In the genomic region with DNA sequence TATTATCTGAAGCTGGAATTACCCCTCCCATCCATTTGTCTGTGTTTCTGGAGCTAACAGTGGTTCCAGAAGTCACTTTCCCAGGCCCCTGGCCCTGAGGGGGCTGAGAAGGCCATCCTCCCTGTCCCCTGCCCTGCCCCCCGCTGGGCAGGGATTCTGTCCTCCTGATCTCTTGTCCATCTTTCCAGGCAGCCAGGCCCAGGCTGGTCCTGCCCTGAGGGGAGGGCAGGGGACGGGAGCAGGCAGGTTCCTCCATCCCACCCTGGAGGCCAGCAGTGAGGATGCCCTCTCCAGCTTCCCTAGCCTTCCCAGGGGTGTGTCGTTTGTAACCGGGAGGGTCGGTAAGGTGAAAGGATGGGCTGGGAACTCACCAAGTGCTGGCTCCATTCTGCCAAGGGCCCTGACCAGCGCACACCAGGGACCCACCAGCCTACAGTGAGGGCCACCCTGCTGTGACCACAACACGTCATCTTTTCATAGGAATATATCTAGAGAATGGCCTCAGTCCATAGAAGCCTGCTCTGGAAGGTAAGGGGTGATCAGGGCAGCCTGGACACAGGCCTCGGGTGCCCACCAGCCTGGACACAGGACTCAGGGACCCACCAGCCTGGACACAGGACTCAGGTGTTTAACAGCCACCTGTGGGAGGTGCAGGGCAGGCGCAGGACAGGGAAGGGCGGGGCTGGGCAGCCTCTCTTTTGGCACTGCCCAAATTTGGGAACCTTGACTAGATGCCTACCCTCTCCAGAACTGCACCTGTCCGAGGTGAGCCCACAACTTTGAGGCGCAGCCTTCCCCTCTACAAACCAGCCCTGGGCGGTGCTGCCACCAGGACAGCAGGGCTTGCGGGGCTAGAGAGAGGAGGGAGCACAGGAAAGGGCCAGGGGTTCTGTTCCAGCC, we compare ENCODE assay signal across 19 cellular contexts. TPM values are rescaled to one million over a fixed set of nuclear protein-coding genes. Genes with fewer than 3 reads are reported as not detected.
DNase-seq lines count a peak whose midpoint lies in the region; FAIRE-seq and TF ChIP-seq lines count a peak whose summit lies in the region.
"Had no signal": no experiment of that assay in that cellular context is flagged by ENCODE, and none has a peak within 500 bp of the region (broad histone marks: within the 10 kb centered on the region; RNA-seq: fewer than 3 reads in every experiment).

No MANE protein-coding gene starts in this region.

- DNase-seq in D341Med (ENCODE audit: low spot score): peak; percentile 14
- DNase-seq in H7: peak; percentile 48
- DNase-seq in kidney: peak; percentile 56
- peak; percentile 67 for DNase-seq in posterior vena cava (ENCODE audit: low spot score)
- no peak for DNase-seq in CD8-positive, alpha-beta memory T cell
- DNase-seq in foreskin fibroblast: no peak
- DNase-seq in glutamatergic neuron: no peak
- DNase-seq: activated CD4-positive, alpha-beta T cell treated with anti-CD3 and anti-CD28 coated beads, Interleukin-2, amount 10 ng/mL, durations not matched to agents 7 days and 5 days; activated effector memory CD4-positive, alpha-beta T cell treated with Interleukin-2 at 50 U/mL for 16 hours; activated naive CD8-positive, alpha-beta T cell treated with anti-CD3 and anti-CD28 coated beads, Interleukin-2, amount 50 U/mL, for 24 hours; erythroblast; HCEC 1CT; Kasumi-1; NCI-H1694; NCI-H526; small intestine; T-helper 2 cell had no signal

- no peaks in the 10 kb centered on the region for H3K4me1 ChIP-seq in kidney (ENCODE audit: control insufficient read depth in 1 of 2, insufficient read depth in 1 of 2, low read depth in 1 of 2, low read length in 2 of 2)
- no peaks in the 10 kb centered on the region for H3K4me1 ChIP-seq in CD8-positive, alpha-beta memory T cell (ENCODE audit: insufficient read depth, low read length)

- H3K36me3 ChIP-seq in H7 (replicated peaks; ENCODE audit: control insufficient read depth, insufficient read depth, low read length) (no peaks in the 10 kb centered on the region), kidney (ENCODE audit: control insufficient read depth in 1 of 2, insufficient read depth in 2 of 2, low read length in 2 of 2) (no peaks in the 10 kb centered on the region)
- no peaks in the 10 kb centered on the region for H3K36me3 ChIP-seq in CD8-positive, alpha-beta memory T cell (ENCODE audit: insufficient read depth, low read length)
- H3K36me3 ChIP-seq: neutrophil had no signal

- no peak overlapping the region for H3K4me3 Mint-ChIP-seq in CD8-positive, alpha-beta memory T cell
- H3K4me3 Mint-ChIP-seq in glutamatergic neuron (ENCODE audit: unreplicated experiment): no peak overlapping the region
- H3K4me3 Mint-ChIP-seq: activated CD4-positive, alpha-beta T cell treated with anti-CD3 and anti-CD28 coated beads, Interleukin-2, amount 10 ng/mL, durations not matched to agents 7 days and 5 days; activated naive CD8-positive, alpha-beta T cell treated with anti-CD3 and anti-CD28 coated beads, Interleukin-2, amount 50 U/mL, for 24 hours had no signal

- H3K27me3 ChIP-seq in H7 (ENCODE audit: control insufficient read depth, insufficient read depth, low read length): no peaks in the 10 kb centered on the region
- no peaks in the 10 kb centered on the region for H3K27me3 ChIP-seq in CD8-positive, alpha-beta memory T cell (ENCODE audit: insufficient read depth, low read length, poor library complexity, severe bottlenecking)
- H3K27me3 ChIP-seq: neutrophil had no signal

- H3K27me3 Mint-ChIP-seq in CD8-positive, alpha-beta memory T cell: peaks cover 2 to 19% of the 10 kb centered on the region in 2 donors
- peaks cover 4% of the 10 kb centered on the region for H3K27me3 Mint-ChIP-seq in glutamatergic neuron (ENCODE audit: unreplicated experiment)
- H3K27me3 Mint-ChIP-seq: activated CD4-positive, alpha-beta T cell treated with anti-CD3 and anti-CD28 coated beads, Interleukin-2, amount 10 ng/mL, durations not matched to agents 7 days and 5 days; activated naive CD8-positive, alpha-beta T cell treated with anti-CD3 and anti-CD28 coated beads, Interleukin-2, amount 50 U/mL, for 24 hours had no signal

- intact Hi-C loops in kidney (cut with DNase I) (no loop called here), posterior vena cava (cut with DNase I) (no loop called here)

- POLR2A ChIA-PET in CD8-positive, alpha-beta memory T cell (lab: Charles Lee): no interaction called here

- no peaks in the 10 kb centered on the region for H3K36me3 Mint-ChIP-seq in CD8-positive, alpha-beta memory T cell
- H3K36me3 Mint-ChIP-seq in glutamatergic neuron (ENCODE audit: unreplicated experiment): no peaks in the 10 kb centered on the region

- no peaks in the 10 kb centered on the region for H3K9me3 Mint-ChIP-seq in CD8-positive, alpha-beta memory T cell
- peaks cover 1% of the 10 kb centered on the region for H3K9me3 Mint-ChIP-seq in glutamatergic neuron (ENCODE audit: unreplicated experiment)
- H3K9me3 Mint-ChIP-seq: activated CD4-positive, alpha-beta T cell treated with anti-CD3 and anti-CD28 coated beads, Interleukin-2, amount 10 ng/mL, durations not matched to agents 7 days and 5 days; activated naive CD8-positive, alpha-beta T cell treated with anti-CD3 and anti-CD28 coated beads, Interleukin-2, amount 50 U/mL, for 24 hours had no signal

- no peaks in the 10 kb centered on the region for H3K9me3 ChIP-seq in kidney (ENCODE audit: control insufficient read depth in 1 of 2, low read length in 2 of 2)
- H3K9me3 ChIP-seq in CD8-positive, alpha-beta memory T cell (ENCODE audit: low read length): no peaks in the 10 kb centered on the region
- H3K9me3 ChIP-seq: neutrophil had no signal

- H3K27ac Mint-ChIP-seq in CD8-positive, alpha-beta memory T cell: no peak overlapping the region
- H3K27ac Mint-ChIP-seq in glutamatergic neuron (ENCODE audit: unreplicated experiment): no peak overlapping the region
- H3K27ac Mint-ChIP-seq: activated CD4-positive, alpha-beta T cell treated with anti-CD3 and anti-CD28 coated beads, Interleukin-2, amount 10 ng/mL, durations not matched to agents 7 days and 5 days; activated naive CD8-positive, alpha-beta T cell treated with anti-CD3 and anti-CD28 coated beads, Interleukin-2, amount 50 U/mL, for 24 hours had no signal

- H3K4me1 Mint-ChIP-seq in CD8-positive, alpha-beta memory T cell: peaks cover 2 to 15% (median 5%) of the 10 kb centered on the region in 3 donors
- peaks cover 1% of the 10 kb centered on the region for H3K4me1 Mint-ChIP-seq in glutamatergic neuron (ENCODE audit: low read depth, unreplicated experiment)

- no peak overlapping the region for H3K9ac ChIP-seq in kidney (ENCODE audit: low read length in 2 of 2)

- no peak overlapping the region for H3K27ac ChIP-seq in kidney (ENCODE audit: low read depth in 2 of 2, low read length in 2 of 2)
- no peak overlapping the region for H3K27ac ChIP-seq in CD8-positive, alpha-beta memory T cell (ENCODE audit: low read depth, low read length)
- H3K27ac ChIP-seq: neutrophil, SK-N-MC had no signal

- CTCF ChIA-PET in CD8-positive, alpha-beta memory T cell (lab: Charles Lee): no interaction called here

- FAIRE-seq in kidney (lab: Jason Lieb, UNC): no peak
- FAIRE-seq: small intestine had no signal

- TF ChIP-seq CTCF in kidney (IDR thresholded peaks at IDR 0.05; ENCODE audit: borderline replicate concordance, extremely low read depth, insufficient read depth) (no peak), foreskin fibroblast (IDR thresholded peaks at IDR 0.05; ENCODE audit: low read depth, low read length) (no peak), glutamatergic neuron (IDR thresholded peaks at IDR 0.05; ENCODE audit: partially characterized antibody, unreplicated experiment) (no peak)

- H3K4me3 ChIP-seq in H7 (ENCODE audit: insufficient read depth, low read depth, low read length): no peak overlapping the region
- no peak overlapping the region for H3K4me3 ChIP-seq in kidney (ENCODE audit: low read length in 2 of 2)
- no peak overlapping the region for H3K4me3 ChIP-seq in CD8-positive, alpha-beta memory T cell (ENCODE audit: low read length)
- no peak overlapping the region for H3K4me3 ChIP-seq in foreskin fibroblast (ENCODE audit: low read depth in 1 of 2, low read length in 2 of 2)
- H3K4me3 ChIP-seq: SK-N-MC had no signal

RNA-seq across cellular contexts. Expression of a gene that starts 35.8 kb away (rescaled TPM):
- 28.4 and 32.0 TPM in 2 replicates for total RNA-seq in H7 (2014; rRNA removed; shearing (Covaris generic))
- 124 TPM for total RNA-seq in kidney
- polyA plus RNA-seq in kidney (ENCODE audit: insufficient read depth, low read depth, low replicate concordance): 18.4 TPM
- 10 to 100 TPM; 69.5 to 83.1 TPM for total RNA-seq in posterior vena cava
- total RNA-seq in CD8-positive, alpha-beta memory T cell: 1 to 10 TPM; 1.9 to 2.4 TPM
- polyA plus RNA-seq in CD8-positive, alpha-beta memory T cell: 0.17 TPM
- 155 TPM for total RNA-seq in glutamatergic neuron (ENCODE audit: unreplicated experiment)

Comparison
In these comparisons a context has a peak if more than half of its experiments do, and no peak if none do; other contexts are left out.
1. DNase-seq: peak in D341Med (single experiment), H7 (single experiment), kidney (single experiment) and posterior vena cava (single experiment); none in CD8-positive, alpha-beta memory T cell (0 of 5), foreskin fibroblast (0 of 2) and glutamatergic neuron (single experiment).